11 cellular contexts compared by ENCODE assay signal in genomic region chr5:150510460-150511263, GRCh38. TPM values are rescaled to one million over a fixed set of nuclear protein-coding genes. Genes with fewer than 3 reads are reported as not detected.
DNase-seq lines count a peak whose midpoint lies in the region; ATAC-seq and TF ChIP-seq lines count a peak whose summit lies in the region.
"Had no signal": no experiment of that assay in that cellular context is flagged by ENCODE, and none has a peak within 500 bp of the region (broad histone marks: within the 10 kb centered on the region; RNA-seq: fewer than 3 reads in every experiment).

No MANE protein-coding gene starts in this region.

- CTCF ChIA-PET in Calu3 (lab: Charles Lee): interaction anchor here (1.0 to 1.5 kb wide), 3 partner anchors 13 to 190 kb away, joined by 3 to 7 read pairs (median 5); partner anchors contain the start of gene RBM22

- peak overlapping the region; percentile 44 for H3K27ac Mint-ChIP-seq in Calu3 (ENCODE audit: unreplicated experiment)
- no peak overlapping the region for H3K27ac Mint-ChIP-seq in activated T-helper 2 cell treated with anti-CD3 and anti-CD28 coated beads, Interferon-gamma antibody, Interleukin-2, Interleukin-4, amounts not matched to agents 10 μg/mL and 5 μg/mL and 100 μg/mL, durations not matched to agents 14 hours and 24 hours and 36 hours

- H3K36me3 ChIP-seq in ascending aorta (no peaks in the 10 kb centered on the region), iPS-20b (ENCODE audit: insufficient read depth, low read depth, low read length) (no peaks in the 10 kb centered on the region), psoas muscle (ENCODE audit: insufficient read depth in 1 of 2, low read depth in 1 of 2) (no peaks in the 10 kb centered on the region)

- H3K4me3 Mint-ChIP-seq in Calu3 (ENCODE audit: low read depth, unreplicated experiment): peak overlapping the region; percentile 39
- H3K4me3 Mint-ChIP-seq in activated T-helper 2 cell treated with anti-CD3 and anti-CD28 coated beads, Interferon-gamma antibody, Interleukin-2, Interleukin-4, amounts not matched to agents 10 μg/mL and 5 μg/mL and 100 μg/mL, durations not matched to agents 14 hours and 24 hours and 36 hours (ENCODE audit: low read depth): no peak overlapping the region

- H3K4me1 ChIP-seq in ascending aorta (peaks cover 18 to 81% of the 10 kb centered on the region in 2 donors), iPS-20b (ENCODE audit: insufficient read depth, low read length) (peaks cover 35% of the 10 kb centered on the region), psoas muscle (peaks cover 90% of the 10 kb centered on the region)

- TF ChIP-seq CTCF in Calu3 (IDR thresholded peaks at IDR 0.05; ENCODE audit: unreplicated experiment): no peak
- no peak for TF ChIP-seq CTCF in ascending aorta (IDR thresholded peaks at IDR 0.05)
- no peak for TF ChIP-seq CTCF in psoas muscle (IDR thresholded peaks at IDR 0.05)

- peaks cover 69% of the 10 kb centered on the region for H3K4me1 Mint-ChIP-seq in Calu3 (ENCODE audit: low read depth, unreplicated experiment)
- H3K4me1 Mint-ChIP-seq in activated T-helper 2 cell treated with anti-CD3 and anti-CD28 coated beads, Interferon-gamma antibody, Interleukin-2, Interleukin-4, amounts not matched to agents 10 μg/mL and 5 μg/mL and 100 μg/mL, durations not matched to agents 14 hours and 24 hours and 36 hours (ENCODE audit: low read depth): no peaks in the 10 kb centered on the region

- H3K27ac ChIP-seq in ascending aorta (peak overlapping the region; percentile 55 to 91), iPS-20b (ENCODE audit: low read length) (peak overlapping the region; percentile 25), psoas muscle (peak overlapping the region; percentile 51)
- H3K27ac ChIP-seq: KMS-11 had no signal

- no peaks in the 10 kb centered on the region for H3K27me3 Mint-ChIP-seq in Calu3 (ENCODE audit: unreplicated experiment)
- H3K27me3 Mint-ChIP-seq in activated T-helper 2 cell treated with anti-CD3 and anti-CD28 coated beads, Interferon-gamma antibody, Interleukin-2, Interleukin-4, amounts not matched to agents 10 μg/mL and 5 μg/mL and 100 μg/mL, durations not matched to agents 14 hours and 24 hours and 36 hours (ENCODE audit: low read depth): no peaks in the 10 kb centered on the region

- intact Hi-C loops in Calu3 (cut with micrococcal nuclease; ENCODE audit: unreplicated experiment) (no loop called here), ascending aorta (cut with DNase I) (no loop called here), psoas muscle (cut with DNase I) (no loop called here)
- intact Hi-C loops in activated T-helper 2 cell treated with anti-CD3 and anti-CD28 coated beads, Interferon-gamma antibody, Interleukin-2, Interleukin-4, amounts not matched to agents 10 μg/mL and 5 μg/mL and 100 μg/mL, durations not matched to agents 14 hours and 24 hours and 36 hours (cut with micrococcal nuclease): no loop called here

- no TSS peak for BruUV-seq in Calu3 (replicated peaks; lab: Mats Ljungman, UMichigan)

- H3K9me3 ChIP-seq in ascending aorta (no peaks in the 10 kb centered on the region), iPS-20b (ENCODE audit: insufficient read depth, low read depth, low read length) (no peaks in the 10 kb centered on the region), psoas muscle (no peaks in the 10 kb centered on the region)

- ATAC-seq in psoas muscle (no peak), GM21526 (IDR thresholded peaks at IDR 0.05; ENCODE audit: low FRiP score, unreplicated experiment) (no peak)

- DNase-seq in Calu3 (peak; percentile 46), ascending aorta (ENCODE audit: low spot score in 2 of 2) (no peak), psoas muscle (peak in 1 of 2 donors; percentile 21), HT-29 (ENCODE audit: low spot score) (no peak), NCI-H146 (lab: John Stamatoyannopoulos, UW) (no peak)
- no peak for DNase-seq in activated T-helper 2 cell treated with anti-CD3 and anti-CD28 coated beads, Interferon-gamma antibody, Interleukin-2, Interleukin-4, amounts not matched to agents 10 μg/mL and 5 μg/mL and 100 μg/mL, durations not matched to agents 14 hours and 24 hours and 36 hours (ENCODE audit: low spot score)
- DNase-seq: activated CD4-positive, alpha-beta T cell treated with anti-CD3 and anti-CD28 coated beads for 1 hour; brain microvascular endothelial cell had no signal

- H3K27me3 ChIP-seq in ascending aorta (no peaks in the 10 kb centered on the region), iPS-20b (ENCODE audit: insufficient read depth, low read length) (no peaks in the 10 kb centered on the region), psoas muscle (ENCODE audit: insufficient read depth in 3 of 3, low read length in 2 of 3) (no peaks in the 10 kb centered on the region)
- H3K27me3 ChIP-seq: brain microvascular endothelial cell had no signal

- H3K9me3 Mint-ChIP-seq in Calu3 (ENCODE audit: low read depth, unreplicated experiment): no peaks in the 10 kb centered on the region
- H3K9me3 Mint-ChIP-seq in activated T-helper 2 cell treated with anti-CD3 and anti-CD28 coated beads, Interferon-gamma antibody, Interleukin-2, Interleukin-4, amounts not matched to agents 10 μg/mL and 5 μg/mL and 100 μg/mL, durations not matched to agents 14 hours and 24 hours and 36 hours: no peaks in the 10 kb centered on the region

- H3K4me3 ChIP-seq in ascending aorta (no peak overlapping the region), iPS-20b (ENCODE audit: low read length) (peak overlapping the region; percentile 10; the same call in 1 of the 2 replicates), psoas muscle (no peak overlapping the region)

- 66 to 83% (median 72%) methylated on average over 12 of the region's 12 CpGs for WGBS in psoas muscle, 3 donors

- H3K9ac ChIP-seq in iPS-20b (ENCODE audit: low read depth, low read length): peak overlapping the region; percentile 43; the same call in 1 of the 2 replicates
- H3K9ac ChIP-seq: KMS-11 had no signal

- peaks cover 26% of the 10 kb centered on the region for H3K36me3 Mint-ChIP-seq in Calu3 (ENCODE audit: insufficient read depth, unreplicated experiment)
- H3K36me3 Mint-ChIP-seq in activated T-helper 2 cell treated with anti-CD3 and anti-CD28 coated beads, Interferon-gamma antibody, Interleukin-2, Interleukin-4, amounts not matched to agents 10 μg/mL and 5 μg/mL and 100 μg/mL, durations not matched to agents 14 hours and 24 hours and 36 hours (ENCODE audit: low read depth): no peaks in the 10 kb centered on the region

RNA-seq across cellular contexts. Expression of gene NDST1, which starts 2.7 kb away (rescaled TPM):
- total RNA-seq in Calu3 (2022) (62.5 and 72.6 TPM in 2 replicates), ascending aorta (71.5 TPM), psoas muscle (10 to 100 TPM; 30.1 to 40.2 (median 36.6) TPM)
- polyA plus RNA-seq in psoas muscle: 10 to 100 TPM; 11.0 to 22.5 (median 13.2) TPM
- total RNA-seq in HT-29 (2014; rRNA removed; shearing (Covaris generic)): 6.9 and 11.0 TPM in 2 replicates
- 2.4 and 3.0 TPM in 2 replicates for total RNA-seq in activated T-helper 2 cell treated with anti-CD3 and anti-CD28 coated beads, Interferon-gamma antibody, Interleukin-2, Interleukin-4, amounts not matched to agents 10 μg/mL and 5 μg/mL and 100 μg/mL, durations not matched to agents 14 hours and 24 hours and 36 hours
